Comparison of ENCODE assay signal across 6 cellular contexts in genomic region chr1:151147132-151147503, GRCh38. TPM values are rescaled to one million over a fixed set of nuclear protein-coding genes. Genes with fewer than 3 reads are reported as not detected.
DNase-seq lines count a peak whose midpoint lies in the region; ATAC-seq, FAIRE-seq and TF ChIP-seq lines count a peak whose summit lies in the region.

No MANE protein-coding gene starts in this region.

- H3K9me1 ChIP-seq in K562 (ENCODE audit: control insufficient read depth, insufficient read depth, low read length) = no peaks in the 10 kb centered on the region

- H4K5ac ChIP-seq in H9 (ENCODE audit: insufficient read length, low read depth, low read length) = no peak overlapping the region

- no peak overlapping the region for H3K27ac ChIP-seq in H9 (ENCODE audit: insufficient read length, low read depth, low read length)
- peak overlapping the region; percentile 39; the same call in 1 of the 3 replicates for H3K27ac ChIP-seq in K562 (ENCODE audit: extremely low read depth, low read depth, low read length)

- H3K9ac ChIP-seq in H9 (ENCODE audit: extremely low read depth, insufficient read length, low read length) (peak overlapping the region; percentile 40), K562 (ENCODE audit: insufficient read depth in 1 of 2, low read depth in 2 of 2, low read length in 2 of 2) (peak overlapping the region; percentile 40 to 87)

- H3K36me3 ChIP-seq in K562 (ENCODE audit: control insufficient read depth, insufficient read depth, low read length) = no peaks in the 10 kb centered on the region

- H2BK5ac ChIP-seq in H9 (ENCODE audit: insufficient read length, low read length) = no peak overlapping the region

- no peak overlapping the region; the same call in 1 of the 2 replicates for H3K14ac ChIP-seq in H9 (ENCODE audit: insufficient read depth, low read length)

- H3K4me1 ChIP-seq in H9 (ENCODE audit: insufficient read depth, low read length) (peaks cover 22% of the 10 kb centered on the region; the same call in 1 of the 2 replicates), K562 (replicated peaks in 1 of 2; ENCODE audit: control insufficient read depth in 2 of 2, insufficient read depth in 2 of 2, low read length in 2 of 2) (peaks cover 20 to 43% of the 10 kb centered on the region in 2 experiments; a peak in 4 of 5 replicates)

- H3K9me3 Mint-ChIP-seq in H9 = no peaks in the 10 kb centered on the region
- no peaks in the 10 kb centered on the region for H3K9me3 Mint-ChIP-seq in naive thymus-derived CD8-positive, alpha-beta T cell

- TF ChIP-seq CTCF in H9 (conservative IDR thresholded peaks at IDR 0.05) = no peak
- TF ChIP-seq CTCF in K562 (IDR thresholded peaks at IDR 0.05 in 2 of 3, conservative IDR thresholded peaks at IDR 0.05 in 1 of 3; ENCODE audit: insufficient read depth in 2 of 3, low read depth in 1 of 3, low read length in 3 of 3) = no peak

- H4K91ac ChIP-seq in H9 (ENCODE audit: insufficient read length, low read depth, low read length) = no peak overlapping the region

- H3K23ac ChIP-seq in H9 (ENCODE audit: insufficient read length, low read depth, low read length) = no peak overlapping the region

- no CpG with 5 or more reads among the region's 7 CpGs for WGBS in H9 (ENCODE audit: extremely low coverage, insufficient read length, low lambda C conversion rate)
- WGBS in K562 (ENCODE audit: insufficient coverage, low coverage, missing lambda C conversion rate) = 11% methylated on average over 7 of the region's 7 CpGs

- TF ChIP-seq POLR2A in K562 (conservative IDR thresholded peaks at IDR 0.05) = no peak

- peak overlapping the region; percentile 90 for H3K4me2 ChIP-seq in H9 (ENCODE audit: insufficient read depth, insufficient read length, low read length)
- H3K4me2 ChIP-seq in K562 (ENCODE audit: insufficient read depth, low read length) = peak overlapping the region; percentile 82

- no peak for TF ChIP-seq RAD21 in K562 (CRISPR knock-in tag; conservative IDR thresholded peaks at IDR 0.05 in 1 of 2, IDR thresholded peaks at IDR 0.05 in 1 of 2)

- H3K4me3 ChIP-seq in K562 = peak overlapping the region; percentile 59

- no peak overlapping the region for H3K56ac ChIP-seq in H9 (ENCODE audit: insufficient read length, low read depth, low read length)

- ATAC-seq in K562 = no peak; the same call in 1 of the 3 replicates
- ATAC-seq in naive thymus-derived CD8-positive, alpha-beta T cell = no peak

- H2BK12ac ChIP-seq in H9 (ENCODE audit: insufficient read length, low read depth, low read length) = no peak overlapping the region

- POLR2A ChIA-PET in K562 (lab: Yijun Ruan, JAX) = interaction anchor here (1.0 kb wide), 1 partner anchor 135 kb away, joined by 4 read pairs; no protein-coding TSS in a partner anchor
- POLR2A ChIA-PET in naive thymus-derived CD8-positive, alpha-beta T cell (lab: Charles Lee) = interaction anchor here (1.5 to 4.4 kb wide), 2 partner anchors 9 to 16 kb away, joined by 10 to 20 read pairs; partner anchors contain the start of gene TNFAIP8L2

- no peak for DNase-seq in H9
- peak in 1 of 4 experiments; percentile 43 for DNase-seq in K562 (ENCODE audit: extremely low read depth in 1 of 4, low spot score in 3 of 4)
- DNase-seq in naive thymus-derived CD8-positive, alpha-beta T cell = no peak
- DNase-seq in HUDEP-2 (lab: John Stamatoyannopoulos, UW; ENCODE audit: unreplicated experiment in 76 of 76) = no peak
- no peak for DNase-seq in SKM-1 (lab: John Stamatoyannopoulos, UW; ENCODE audit: unreplicated experiment)
- DNase-seq in AG08396 (ENCODE audit: low spot score) = no peak

- H3K79me2 ChIP-seq in H9 (ENCODE audit: insufficient read depth, low read length) (no peaks in the 10 kb centered on the region), K562 (ENCODE audit: control insufficient read depth, insufficient read depth, low read length) (no peaks in the 10 kb centered on the region)

- H2AFZ ChIP-seq in H9 (ENCODE audit: low read length) (no peak overlapping the region), K562 (ENCODE audit: low read depth, low read length) (peak overlapping the region; percentile 82)

- H3K4me1 Mint-ChIP-seq in H9 = peaks cover 34 to 42% of the 10 kb centered on the region in 2 experiments
- H3K4me1 Mint-ChIP-seq in naive thymus-derived CD8-positive, alpha-beta T cell = peaks cover 11 to 23% (median 14%) of the 10 kb centered on the region in 4 donors

- H2BK120ac ChIP-seq in H9 (ENCODE audit: low read depth, low read length, poor library complexity, severe bottlenecking) = no peak overlapping the region

- H3T11ph ChIP-seq in H9 (ENCODE audit: low read length) = no peak overlapping the region

- no peaks in the 10 kb centered on the region; a peak in 1 of 7 replicates for H3K36me3 Mint-ChIP-seq in H9 (ENCODE audit: insufficient read depth in 1 of 3, low read depth in 3 of 3)
- no peaks in the 10 kb centered on the region for H3K36me3 Mint-ChIP-seq in naive thymus-derived CD8-positive, alpha-beta T cell

- no peak overlapping the region for H2AK5ac ChIP-seq in H9 (ENCODE audit: insufficient read length, low read length)

- H4K20me1 ChIP-seq in H9 (ENCODE audit: control insufficient read depth, insufficient read depth, insufficient read length) (peaks cover 4% of the 10 kb centered on the region), K562 (replicated peaks; ENCODE audit: control insufficient read depth, insufficient read depth, low read length) (no peaks in the 10 kb centered on the region; the same call in 1 of the 2 replicates)

- no peak for TF ChIP-seq EP300 in K562 (IDR thresholded peaks at IDR 0.05; ENCODE audit: low read length)

- H3K27ac Mint-ChIP-seq in H9 = no peak overlapping the region
- peak overlapping the region; percentile 30 to 97 (median 82) for H3K27ac Mint-ChIP-seq in naive thymus-derived CD8-positive, alpha-beta T cell

- H3K27me3 ChIP-seq in H9 (ENCODE audit: insufficient read depth, low read length) (no peaks in the 10 kb centered on the region; the same call in 1 of the 2 replicates), K562 (ENCODE audit: control insufficient read depth in 2 of 2, insufficient read depth in 2 of 2, low read length in 2 of 2) (no peaks in the 10 kb centered on the region)

- H3K23me2 ChIP-seq in H9 (ENCODE audit: insufficient read length, low read depth, low read length, poor library complexity, severe bottlenecking) = peaks cover 24% of the 10 kb centered on the region

- no peak overlapping the region for H2BK20ac ChIP-seq in H9 (ENCODE audit: low read depth, low read length, poor library complexity, severe bottlenecking)

- H3K79me1 ChIP-seq in H9 (ENCODE audit: insufficient read depth, low read depth, low read length, poor library complexity, severe bottlenecking) = no peaks in the 10 kb centered on the region

- no peak overlapping the region for H4K8ac ChIP-seq in H9 (replicated peaks; ENCODE audit: insufficient read length, low read depth, low read length)

- no peak overlapping the region for H3K4ac ChIP-seq in H9 (ENCODE audit: low read depth, low read length)

- in situ Hi-C loops in K562 (cut with MboI) = no loop called here

- peak overlapping the region; percentile 85 to 86 for H3K4me3 Mint-ChIP-seq in H9
- peak overlapping the region; percentile 91 to 100 (median 97) for H3K4me3 Mint-ChIP-seq in naive thymus-derived CD8-positive, alpha-beta T cell

- no peaks in the 10 kb centered on the region for H3K9me3 ChIP-seq in H9 (ENCODE audit: control insufficient read depth, low read depth, low read length)
- no peaks in the 10 kb centered on the region for H3K9me3 ChIP-seq in K562 (replicated peaks; ENCODE audit: control insufficient read depth, insufficient read depth, low read depth, low read length)

- H3K27me3 Mint-ChIP-seq in H9 (ENCODE audit: low read depth) = peaks cover 31% of the 10 kb centered on the region
- no peaks in the 10 kb centered on the region for H3K27me3 Mint-ChIP-seq in naive thymus-derived CD8-positive, alpha-beta T cell

- CTCF ChIA-PET in K562 (lab: Yijun Ruan, JAX; ENCODE audit: low intra/inter-chr PET ratio) = no interaction called here

- no peak overlapping the region for H3K18ac ChIP-seq in H9 (ENCODE audit: insufficient read length, low read depth, low read length)

- intact Hi-C loops in K562 (cut with micrococcal nuclease) = no loop called here

- no peak overlapping the region for H2BK15ac ChIP-seq in H9 (ENCODE audit: low read depth, low read length)

- BruUV-seq in K562 (replicated peaks; lab: Mats Ljungman, UMichigan) = no TSS peak

- FAIRE-seq in K562 (lab: Jason Lieb, UNC) = peak; percentile 55

RNA-seq across cellular contexts. Expression of gene SEMA6C, which starts 0.7 kb away (rescaled TPM):
- total RNA-seq in H9 (2021) = 11.5 and 12.3 TPM in 2 replicates
- 12.0 and 29.0 TPM in 2 replicates for total RNA-seq in K562 (2011; cell fraction: chromatin; rRNA removed; ENCODE audit: low replicate concordance)
- 18.2 and 19.5 TPM in 2 replicates for total RNA-seq in K562 (2011; cell fraction: nucleolus; rRNA removed)
- 13.7 and 14.4 TPM in 2 replicates for total RNA-seq in K562 (2011; cell fraction: nucleoplasm; rRNA removed)
- total RNA-seq in K562 (2014; rRNA removed) = 0.95 and 2.3 TPM in 2 replicates
- 0.55 and 1.4 TPM in 2 replicates for total RNA-seq in K562 (2014; rRNA removed; fragmentation: Illumina TruSeq; extraction: Trizol)
- total RNA-seq in K562 (2015; rRNA removed; fragmentation: Illumina TruSeq; extraction: Trizol) = 0.49 and 0.72 TPM in 2 replicates
- 4.3 and 4.6 TPM in 2 replicates for total RNA-seq in K562 (2021)
- polyA plus RNA-seq in K562 (2011; rRNA removed) = 1.8 and 1.9 TPM in 2 replicates
- polyA plus RNA-seq in K562 (2011; cell fraction: cytosol; rRNA removed) = 2.4 and 2.8 TPM in 2 replicates
- 12.7 and 20.4 TPM in 2 replicates for polyA plus RNA-seq in K562 (2011; cell fraction: nucleus; rRNA removed)
- 2.9 and 3.9 TPM in 2 replicates for polyA plus RNA-seq in K562 (2012)
- 1.5 and 2.0 TPM in 2 replicates for polyA plus RNA-seq in K562 (2014; fragmentation: Illumina TruSeq; extraction: Trizol)
- polyA plus RNA-seq in K562 (2014; fragmentation: Nextera tagmentation; extraction: Ambion mirVana) = under 1 TPM; 0.03 to 0.11 TPM
- 2.7 and 3.3 TPM in 2 replicates for polyA plus RNA-seq in K562 (2014; rRNA removed)
- polyA minus RNA-seq in K562 (2011; rRNA and poly(A)+ RNA removed) = 1.4 and 1.5 TPM in 2 replicates
- polyA minus RNA-seq in K562 (2011; cell fraction: cytosol; rRNA and poly(A)+ RNA removed) = 1.9 and 2.1 TPM in 2 replicates
- 3.3 and 5.0 TPM in 2 replicates for polyA minus RNA-seq in K562 (2011; cell fraction: nucleus; rRNA and poly(A)+ RNA removed)
- 10 to 100 TPM; 10.6 to 13.2 TPM for total RNA-seq in naive thymus-derived CD8-positive, alpha-beta T cell
- polyA plus RNA-seq in naive thymus-derived CD8-positive, alpha-beta T cell = 1 to 10 TPM in 1 of 3 donors, under 1 TPM in 2; 0.57 to 1.1 (median 0.81) TPM

RNA-seq across cellular contexts. Expression of gene TNFAIP8L2, which starts 9.3 kb away (rescaled TPM):
- not detected in 2 replicates for total RNA-seq in H9 (2021)
- total RNA-seq in K562 (2011; cell fraction: chromatin; rRNA removed; ENCODE audit: low replicate concordance) = 0.44 TPM in 1 of 2 replicates, not detected in the other
- 0.33 TPM in 1 of 2 replicates, not detected in the other for total RNA-seq in K562 (2011; cell fraction: nucleolus; rRNA removed)
- total RNA-seq in K562 (2011; cell fraction: nucleoplasm; rRNA removed) = 0.37 TPM in 1 of 2 replicates, not detected in the other
- total RNA-seq in K562 (2014; rRNA removed) = 0.45 and 1.7 TPM in 2 replicates
- 0.29 and 0.55 TPM in 2 replicates for total RNA-seq in K562 (2014; rRNA removed; fragmentation: Illumina TruSeq; extraction: Trizol)
- 0.30 and 0.43 TPM in 2 replicates for total RNA-seq in K562 (2015; rRNA removed; fragmentation: Illumina TruSeq; extraction: Trizol)
- total RNA-seq in K562 (2021) = 0.25 and 0.31 TPM in 2 replicates
- 0.52 and 1.7 TPM in 2 replicates for polyA plus RNA-seq in K562 (2011; rRNA removed)
- 1.1 and 2.5 TPM in 2 replicates for polyA plus RNA-seq in K562 (2011; cell fraction: cytosol; rRNA removed)
- polyA plus RNA-seq in K562 (2011; cell fraction: nucleus; rRNA removed) = 0.36 and 1.5 TPM in 2 replicates
- 0.62 and 1.4 TPM in 2 replicates for polyA plus RNA-seq in K562 (2012)
- polyA plus RNA-seq in K562 (2014; fragmentation: Illumina TruSeq; extraction: Trizol) = 0.34 and 0.54 TPM in 2 replicates
- polyA plus RNA-seq in K562 (2014; fragmentation: Nextera tagmentation; extraction: Ambion mirVana) = 1 to 10 TPM; 1.1 to 1.2 TPM
- polyA plus RNA-seq in K562 (2014; rRNA removed) = 0.05 and 0.09 TPM in 2 replicates
- polyA minus RNA-seq in K562 (2011; rRNA and poly(A)+ RNA removed) = 0.35 and 1.0 TPM in 2 replicates
- polyA minus RNA-seq in K562 (2011; cell fraction: cytosol; rRNA and poly(A)+ RNA removed) = 1.2 TPM in 1 of 2 replicates, not detected in the other
- 0.89 TPM in 1 of 2 replicates, not detected in the other for polyA minus RNA-seq in K562 (2011; cell fraction: nucleus; rRNA and poly(A)+ RNA removed)
- 10 to 100 TPM; 31.5 to 33.1 TPM for total RNA-seq in naive thymus-derived CD8-positive, alpha-beta T cell
- polyA plus RNA-seq in naive thymus-derived CD8-positive, alpha-beta T cell = 10 to 100 TPM in 2 of 3 donors, 1 to 10 TPM in 1; 9.9 to 37.4 (median 11.7) TPM

RNA-seq across cellular contexts. Expression of gene LYSMD1, which starts 18.6 kb away (rescaled TPM):
- 5.8 and 6.7 TPM in 2 replicates for total RNA-seq in H9 (2021)
- total RNA-seq in K562 (2011; cell fraction: chromatin; rRNA removed; ENCODE audit: low replicate concordance) = 14.0 and 14.3 TPM in 2 replicates
- 7.2 and 7.9 TPM in 2 replicates for total RNA-seq in K562 (2011; cell fraction: nucleolus; rRNA removed)
- total RNA-seq in K562 (2011; cell fraction: nucleoplasm; rRNA removed) = 9.8 and 12.3 TPM in 2 replicates
- total RNA-seq in K562 (2014; rRNA removed) = 6.2 and 7.4 TPM in 2 replicates
- total RNA-seq in K562 (2014; rRNA removed; fragmentation: Illumina TruSeq; extraction: Trizol) = 6.3 and 8.0 TPM in 2 replicates
- total RNA-seq in K562 (2015; rRNA removed; fragmentation: Illumina TruSeq; extraction: Trizol) = 6.1 and 6.6 TPM in 2 replicates
- 5.9 and 6.0 TPM in 2 replicates for total RNA-seq in K562 (2021)
- 6.0 and 6.2 TPM in 2 replicates for polyA plus RNA-seq in K562 (2011; rRNA removed)
- polyA plus RNA-seq in K562 (2011; cell fraction: cytosol; rRNA removed) = 3.2 and 4.6 TPM in 2 replicates
- 6.8 and 7.9 TPM in 2 replicates for polyA plus RNA-seq in K562 (2011; cell fraction: nucleus; rRNA removed)
- polyA plus RNA-seq in K562 (2012) = 4.3 and 7.6 TPM in 2 replicates
- polyA plus RNA-seq in K562 (2014; fragmentation: Illumina TruSeq; extraction: Trizol) = 6.5 and 9.4 TPM in 2 replicates
- 1 to 10 TPM; 2.2 to 3.3 TPM for polyA plus RNA-seq in K562 (2014; fragmentation: Nextera tagmentation; extraction: Ambion mirVana)
- polyA plus RNA-seq in K562 (2014; rRNA removed) = 4.7 and 6.2 TPM in 2 replicates
- 9.3 and 11.3 TPM in 2 replicates for polyA minus RNA-seq in K562 (2011; rRNA and poly(A)+ RNA removed)
- 2.9 and 4.7 TPM in 2 replicates for polyA minus RNA-seq in K562 (2011; cell fraction: cytosol; rRNA and poly(A)+ RNA removed)
- 2.2 and 4.2 TPM in 2 replicates for polyA minus RNA-seq in K562 (2011; cell fraction: nucleus; rRNA and poly(A)+ RNA removed)
- 1 to 10 TPM; 2.5 to 4.5 TPM for total RNA-seq in naive thymus-derived CD8-positive, alpha-beta T cell
- under 1 TPM in 2 of 3 donors, not detected in 1; 0.23 to 0.30 TPM for polyA plus RNA-seq in naive thymus-derived CD8-positive, alpha-beta T cell

RNA-seq across cellular contexts. Expression of gene SCNM1, which starts 18.8 kb away (rescaled TPM):
- total RNA-seq in H9 (2021) = 54.1 and 60.5 TPM in 2 replicates
- 28.6 and 48.7 TPM in 2 replicates for total RNA-seq in K562 (2011; cell fraction: chromatin; rRNA removed; ENCODE audit: low replicate concordance)
- total RNA-seq in K562 (2011; cell fraction: nucleolus; rRNA removed) = 26.1 and 32.2 TPM in 2 replicates
- total RNA-seq in K562 (2011; cell fraction: nucleoplasm; rRNA removed) = 30.7 and 32.9 TPM in 2 replicates
- total RNA-seq in K562 (2014; rRNA removed) = 67.4 and 74.3 TPM in 2 replicates
- total RNA-seq in K562 (2014; rRNA removed; fragmentation: Illumina TruSeq; extraction: Trizol) = 54.1 and 63.0 TPM in 2 replicates
- total RNA-seq in K562 (2015; rRNA removed; fragmentation: Illumina TruSeq; extraction: Trizol) = 61.7 and 62.3 TPM in 2 replicates
- 50.1 and 50.7 TPM in 2 replicates for total RNA-seq in K562 (2021)
- polyA plus RNA-seq in K562 (2011; rRNA removed) = 17.2 and 22.5 TPM in 2 replicates
- polyA plus RNA-seq in K562 (2011; cell fraction: cytosol; rRNA removed) = 13.9 and 19.0 TPM in 2 replicates
- polyA plus RNA-seq in K562 (2011; cell fraction: nucleus; rRNA removed) = 40.6 and 40.9 TPM in 2 replicates
- polyA plus RNA-seq in K562 (2012) = 58.0 and 65.9 TPM in 2 replicates
- polyA plus RNA-seq in K562 (2014; fragmentation: Illumina TruSeq; extraction: Trizol) = 80.6 and 100 TPM in 2 replicates
- polyA plus RNA-seq in K562 (2014; fragmentation: Nextera tagmentation; extraction: Ambion mirVana) = 100 to 1,000 TPM; 203 to 204 TPM
- polyA plus RNA-seq in K562 (2014; rRNA removed) = 37.3 TPM in 2 replicates
- polyA minus RNA-seq in K562 (2011; rRNA and poly(A)+ RNA removed) = 12.9 and 13.0 TPM in 2 replicates
- polyA minus RNA-seq in K562 (2011; cell fraction: cytosol; rRNA and poly(A)+ RNA removed) = 13.5 and 14.7 TPM in 2 replicates
- polyA minus RNA-seq in K562 (2011; cell fraction: nucleus; rRNA and poly(A)+ RNA removed) = 8.1 and 17.2 TPM in 2 replicates
- total RNA-seq in naive thymus-derived CD8-positive, alpha-beta T cell = 10 to 100 TPM; 57.8 to 65.2 TPM
- 10 to 100 TPM; 53.7 to 74.2 (median 63.5) TPM for polyA plus RNA-seq in naive thymus-derived CD8-positive, alpha-beta T cell

RNA-seq across cellular contexts. Expression of gene TMOD4, which starts 28.7 kb away (rescaled TPM):
- total RNA-seq in H9 (2021) (0.42 and 1.6 TPM in 2 replicates), K562 (2014; rRNA removed) (1.0 and 1.5 TPM in 2 replicates), K562 (2014; rRNA removed; fragmentation: Illumina TruSeq; extraction: Trizol) (0.18 and 1.1 TPM in 2 replicates), K562 (2015; rRNA removed; fragmentation: Illumina TruSeq; extraction: Trizol) (0.22 and 0.57 TPM in 2 replicates), K562 (2021) (0.60 and 1.2 TPM in 2 replicates)
- total RNA-seq in K562 (2011; cell fraction: chromatin; rRNA removed; ENCODE audit: low replicate concordance) = 2.0 and 3.8 TPM in 2 replicates
- total RNA-seq in K562 (2011; cell fraction: nucleolus; rRNA removed) = not detected in 2 replicates
- total RNA-seq in K562 (2011; cell fraction: nucleoplasm; rRNA removed) = 4.3 and 9.5 TPM in 2 replicates
- polyA plus RNA-seq in K562 (2011; rRNA removed) (1.4 and 1.8 TPM in 2 replicates), K562 (2014; fragmentation: Illumina TruSeq; extraction: Trizol) (0.35 and 1.0 TPM in 2 replicates), K562 (2014; fragmentation: Nextera tagmentation; extraction: Ambion mirVana) (under 1 TPM in 1 of 2 experiments, not detected in 1; 0.57 TPM), K562 (2014; rRNA removed) (0.12 and 1.5 TPM in 2 replicates)
- 0.72 and 0.88 TPM in 2 replicates for polyA plus RNA-seq in K562 (2011; cell fraction: cytosol; rRNA removed)
- polyA plus RNA-seq in K562 (2011; cell fraction: nucleus; rRNA removed) = 1.6 and 2.6 TPM in 2 replicates
- polyA plus RNA-seq in K562 (2012) = 1.1 and 1.7 TPM in 2 replicates
- 1.3 TPM in 1 of 2 replicates, not detected in the other for polyA minus RNA-seq in K562 (2011; rRNA and poly(A)+ RNA removed)
- not detected in 2 replicates for polyA minus RNA-seq in K562 (2011; cell fraction: cytosol; rRNA and poly(A)+ RNA removed)
- not detected in 2 replicates for polyA minus RNA-seq in K562 (2011; cell fraction: nucleus; rRNA and poly(A)+ RNA removed)
- total RNA-seq in naive thymus-derived CD8-positive, alpha-beta T cell = 1 to 10 TPM; 2.0 to 4.6 TPM
- polyA plus RNA-seq in naive thymus-derived CD8-positive, alpha-beta T cell = under 1 TPM in 2 of 3 donors, not detected in 1; 0.50 to 0.59 TPM

Comparison
In these comparisons a context has a peak if more than half of its experiments do, and no peak if none do; other contexts are left out.
1. H3K27ac Mint-ChIP-seq: peak in naive thymus-derived CD8-positive, alpha-beta T cell (10 of 10); none in H9 (0 of 3).
2. RNA of gene TNFAIP8L2, which starts 9.3 kb away (total RNA-seq): 31.5 to 33.1 TPM in naive thymus-derived CD8-positive, alpha-beta T cell; 0.25 to 1.7 TPM in K562 and not detected in H9; every median in the first group is over 10 times any median in the second.